ENCODE assay signal across 8 cellular contexts in the genomic region with DNA sequence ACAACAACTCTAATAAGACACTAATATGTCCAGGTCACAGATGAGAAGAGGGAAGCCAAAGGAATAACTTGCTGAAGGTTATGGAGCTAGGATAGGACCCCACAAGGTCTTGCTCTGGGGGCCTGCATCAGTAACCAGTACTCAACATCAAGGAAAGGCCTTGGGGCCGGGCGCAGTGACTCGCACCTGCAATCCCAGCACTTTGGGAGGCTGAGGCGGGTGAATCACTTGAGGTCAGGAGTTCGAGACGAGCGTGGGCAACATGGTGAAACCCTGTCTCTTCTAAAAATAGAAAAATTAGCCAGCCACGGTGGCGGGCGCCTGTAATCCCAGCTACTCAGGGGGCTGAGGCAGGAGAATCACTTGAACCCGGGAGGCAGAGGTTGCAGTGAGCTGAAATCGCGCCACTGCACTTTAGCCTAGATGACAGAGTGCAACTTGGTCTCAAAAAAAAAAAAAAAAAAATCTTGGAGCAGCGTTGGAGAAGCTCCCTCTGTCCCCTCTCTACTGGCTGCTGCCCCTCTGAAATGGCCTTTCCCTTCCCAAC. TPM values are rescaled to one million over a fixed set of nuclear protein-coding genes. Genes with fewer than 3 reads are reported as not detected.
DNase-seq lines count a peak whose midpoint lies in the region; ATAC-seq and TF ChIP-seq lines count a peak whose summit lies in the region.

No MANE protein-coding gene starts in this region.

- peaks cover 0 to 21% (median 8%) of the 10 kb centered on the region in 3 donors for H3K36me3 Mint-ChIP-seq in naive thymus-derived CD8-positive, alpha-beta T cell

- H3K27me3 Mint-ChIP-seq in naive thymus-derived CD8-positive, alpha-beta T cell: peaks cover 0 to 2% (median 0%) of the 10 kb centered on the region in 5 donors

- no peaks in the 10 kb centered on the region for H3K27me3 ChIP-seq in BLaER1
- H3K27me3 ChIP-seq in MM.1S (replicated peaks; ENCODE audit: insufficient read depth, low read length): peaks cover 6% of the 10 kb centered on the region

- H3F3A ChIP-seq in MM.1S (ENCODE audit: insufficient read depth, low read length): no peaks in the 10 kb centered on the region

- ATAC-seq in naive thymus-derived CD8-positive, alpha-beta T cell: no peak
- ATAC-seq in HG03045 (IDR thresholded peaks at IDR 0.05; ENCODE audit: unreplicated experiment): no peak

- H3K4me1 ChIP-seq in BLaER1: peaks cover 30% of the 10 kb centered on the region
- H3K4me1 ChIP-seq in MM.1S (ENCODE audit: low read length): peaks cover 4% of the 10 kb centered on the region; the same call in 1 of the 2 replicates

- peaks cover 63% of the 10 kb centered on the region for H3K79me2 ChIP-seq in MM.1S (ENCODE audit: low read length)

- no peaks in the 10 kb centered on the region for H3K9me2 ChIP-seq in MM.1S (replicated peaks; ENCODE audit: insufficient read depth, low read length)

- H3K27ac Mint-ChIP-seq in naive thymus-derived CD8-positive, alpha-beta T cell: peak overlapping the region; percentile 13 to 97 (median 90)

- POLR2A ChIA-PET in naive thymus-derived CD8-positive, alpha-beta T cell (lab: Charles Lee): interaction anchor here (0.7 to 5.4 kb wide), 2 partner anchors 28 to 31 kb away, joined by 4 to 68 read pairs; a partner anchor contains a TSS

- in situ Hi-C loops in astrocyte of the cerebellum (cut with HindIII; ENCODE audit: low sequenced_read_pairs): no loop called here

- DNase-seq in MM.1S (no peak), astrocyte of the cerebellum (ENCODE audit: low read depth) (no peak), cortex of kidney (lab: John Stamatoyannopoulos, UW) (no peak), retina (no peak), mucosa of gallbladder (ENCODE audit: low spot score) (no peak)
- DNase-seq in naive thymus-derived CD8-positive, alpha-beta T cell: no peak

- H3K9me3 ChIP-seq in BLaER1 (no peaks in the 10 kb centered on the region), MM.1S (replicated peaks; ENCODE audit: insufficient read depth, low read length) (no peaks in the 10 kb centered on the region)

- H3K4me2 ChIP-seq in BLaER1 (peak overlapping the region; percentile 82), MM.1S (ENCODE audit: low read depth, low read length) (peak overlapping the region; percentile 71)

- peaks cover 8 to 35% (median 20%) of the 10 kb centered on the region in 4 donors for H3K4me1 Mint-ChIP-seq in naive thymus-derived CD8-positive, alpha-beta T cell

- TF ChIP-seq CTCF in MM.1S (IDR thresholded peaks at IDR 0.05; ENCODE audit: low read length) (no peak), astrocyte of the cerebellum (IDR thresholded peaks at IDR 0.05; ENCODE audit: low read depth, low read length, missing control alignments) (no peak)

- H3K27ac ChIP-seq in BLaER1 (peak overlapping the region; percentile 98), MM.1S (ENCODE audit: low read length) (peak overlapping the region; percentile 86; the same call in 1 of the 2 replicates)

- no peaks in the 10 kb centered on the region for H3K9me3 Mint-ChIP-seq in naive thymus-derived CD8-positive, alpha-beta T cell

- H3K4me3 ChIP-seq in BLaER1 (peak overlapping the region; percentile 98), MM.1S (ENCODE audit: low read length) (peak overlapping the region; percentile 84), astrocyte of the cerebellum (ENCODE audit: low read depth, low read length) (peak overlapping the region; percentile 80)

- peak overlapping the region in 9 of 10 donors; percentile 11 to 96 (median 87) for H3K4me3 Mint-ChIP-seq in naive thymus-derived CD8-positive, alpha-beta T cell

- H3K9ac ChIP-seq in BLaER1: peak overlapping the region; percentile 96
- peak overlapping the region; percentile 96; the same call in 1 of the 2 replicates for H3K9ac ChIP-seq in MM.1S (ENCODE audit: low read length)

- H3K36me3 ChIP-seq in BLaER1 (peaks cover 45% of the 10 kb centered on the region), MM.1S (replicated peaks; ENCODE audit: insufficient read depth, low read length) (peaks cover 12% of the 10 kb centered on the region; the same call in 1 of the 2 replicates)

- H2AFZ ChIP-seq in MM.1S (ENCODE audit: low read length): no peak overlapping the region

- H4K20me1 ChIP-seq in BLaER1 (peaks cover 66% of the 10 kb centered on the region), MM.1S (ENCODE audit: insufficient read depth, low read length) (peaks cover 5% of the 10 kb centered on the region; the same call in 1 of the 2 replicates)

RNA-seq across cellular contexts. Expression of a gene that starts 1.8 kb away (rescaled TPM):
- 10 to 100 TPM; 74.3 to 75.3 TPM for total RNA-seq in naive thymus-derived CD8-positive, alpha-beta T cell
- 10 to 100 TPM; 19.9 to 45.5 (median 21.6) TPM for polyA plus RNA-seq in naive thymus-derived CD8-positive, alpha-beta T cell
- 80.2 TPM for total RNA-seq in mucosa of gallbladder

RNA-seq across cellular contexts. Expression of a gene that starts 2.3 kb away (rescaled TPM):
- total RNA-seq in naive thymus-derived CD8-positive, alpha-beta T cell: not detected
- not detected for polyA plus RNA-seq in naive thymus-derived CD8-positive, alpha-beta T cell
- not detected for total RNA-seq in mucosa of gallbladder

RNA-seq across cellular contexts. Expression of a gene that starts 28.0 kb away (rescaled TPM):
- total RNA-seq in naive thymus-derived CD8-positive, alpha-beta T cell: 1,000 to 10,000 TPM; 1,442 to 1,445 TPM
- polyA plus RNA-seq in naive thymus-derived CD8-positive, alpha-beta T cell: 1,000 to 10,000 TPM; 2,357 to 2,883 (median 2,631) TPM
- total RNA-seq in mucosa of gallbladder: 609 TPM

RNA-seq across cellular contexts. Expression of a gene that starts 37.3 kb away (rescaled TPM):
- 1 to 10 TPM; 2.8 to 4.1 TPM for total RNA-seq in naive thymus-derived CD8-positive, alpha-beta T cell
- 1 to 10 TPM; 5.5 to 6.0 (median 5.7) TPM for polyA plus RNA-seq in naive thymus-derived CD8-positive, alpha-beta T cell
- 15.7 TPM for total RNA-seq in mucosa of gallbladder

RNA-seq across cellular contexts. Expression of a gene that starts 37.8 kb away (rescaled TPM):
- 10 to 100 TPM; 40.1 to 40.6 TPM for total RNA-seq in naive thymus-derived CD8-positive, alpha-beta T cell
- 100 to 1,000 TPM in 2 of 3 donors, 10 to 100 TPM in 1; 95.5 to 110 (median 102) TPM for polyA plus RNA-seq in naive thymus-derived CD8-positive, alpha-beta T cell
- 62.6 TPM for total RNA-seq in mucosa of gallbladder
